Comparison of ENCODE assay signal across 19 cellular contexts in genomic region chr9:80086822-80087345, GRCh38.
"Had no signal": no experiment of that assay in that cellular context is flagged by ENCODE, and none has a peak within 500 bp of the region (broad histone marks: within the 10 kb centered on the region; RNA-seq: fewer than 3 reads in every experiment).

No MANE protein-coding gene starts in this region.

- H3K27ac ChIP-seq: foreskin keratinocyte, pancreas, thoracic aorta had no signal

- H3K36me3 ChIP-seq: pancreas, thoracic aorta had no signal

- H3K4me3 ChIP-seq: pancreas, thoracic aorta had no signal

- H3K27ac Mint-ChIP-seq: nephron progenitor cell; T-helper 1 cell treated with Interleukin-12 subunit alpha and Interleukin-12 subunit beta and Interleukin-4 antibody, amounts not matched to agents 30 μg/mL and 1 μg/mL, for 36 hours had no signal

- ATAC-seq: activated CD4-positive, CD25-positive, alpha-beta regulatory T cell treated with anti-CD3 and anti-CD28 coated beads, Interleukin-2, amount 50 U/mL, for 24 hours; foreskin keratinocyte; left colon; pancreas; right cardiac atrium had no signal

- H3K4me3 Mint-ChIP-seq: nephron progenitor cell; T-helper 1 cell treated with Interleukin-12 subunit alpha and Interleukin-12 subunit beta and Interleukin-4 antibody, amounts not matched to agents 30 μg/mL and 1 μg/mL, for 36 hours had no signal

- DNase-seq: activated CD4-positive, alpha-beta T cell treated with anti-CD3 and anti-CD28 coated beads, Interleukin-2, amount 50 U/mL, for 1 hour; activated CD8-positive, alpha-beta memory T cell treated with anti-CD3 and anti-CD28 coated beads for 24 hours; activated CD8-positive, alpha-beta memory T cell treated with anti-CD3 and anti-CD28 coated beads, Interleukin-2, amount 50 U/mL, for 4 hours; activated effector memory CD4-positive, alpha-beta T cell treated with anti-CD3 and anti-CD28 coated beads, Interleukin-2, amount 50 U/mL, for 16 hours; activated naive CD4-positive, alpha-beta T cell treated with anti-CD3 and anti-CD28 coated beads, Interleukin-2, amount 50 U/mL, for 16 hours; central memory CD4-positive, alpha-beta T cell; dermis blood vessel endothelial cell; effector CD8-positive, alpha-beta T cell; erythroblast; foreskin keratinocyte; left colon; mesenchymal stem cell; nephron progenitor cell; pancreas; right cardiac atrium; stimulated activated CD4-positive, alpha-beta T cell treated with anti-CD3 and anti-CD28 coated beads, Interleukin-1b, Interleukin-23, amount 100 ng/mL, for 48 hours had no signal

- H3K9me3 ChIP-seq: pancreas, thoracic aorta had no signal

- H3K27me3 ChIP-seq: foreskin keratinocyte, pancreas had no signal

- H3K4me1 ChIP-seq: foreskin keratinocyte, pancreas had no signal

- H3K9me3 Mint-ChIP-seq: T-helper 1 cell treated with Interleukin-12 subunit alpha and Interleukin-12 subunit beta and Interleukin-4 antibody, amounts not matched to agents 30 μg/mL and 1 μg/mL, for 36 hours had no signal

- H3K4me1 Mint-ChIP-seq: nephron progenitor cell had no signal
